12 cellular contexts compared by ENCODE assay signal in genomic region chr11:64747961-64748715, GRCh38. TPM values are rescaled to one million over a fixed set of nuclear protein-coding genes. Genes with fewer than 3 reads are reported as not detected.
DNase-seq lines count a peak whose midpoint lies in the region; ATAC-seq and TF ChIP-seq lines count a peak whose summit lies in the region.
"Had no signal": no experiment of that assay in that cellular context is flagged by ENCODE, and none has a peak within 500 bp of the region (broad histone marks: within the 10 kb centered on the region; RNA-seq: fewer than 3 reads in every experiment).

No MANE protein-coding gene starts in this region.

- H3K27ac ChIP-seq in RWPE2 (ENCODE audit: poor library complexity, severe bottlenecking) (peak overlapping the region; percentile 74), stomach (peak overlapping the region in 3 of 5 donors; percentile 46 to 93 (median 92))

- H3K27me3 ChIP-seq in RWPE2 (ENCODE audit: insufficient read depth, poor library complexity, severe bottlenecking) (peaks cover 20% of the 10 kb centered on the region), stomach (peaks cover 0 to 32% (median 28%) of the 10 kb centered on the region in 3 donors)

- TF ChIP-seq POLR2A in stomach (IDR thresholded peaks at IDR 0.05): no peak

- no peak overlapping the region for H3K4me3 ChIP-seq in RWPE2 (ENCODE audit: severe bottlenecking)
- no peak overlapping the region for H3K4me3 ChIP-seq in fibroblast of villous mesenchyme (ENCODE audit: low read depth, low read length)
- no peak overlapping the region for H3K4me3 ChIP-seq in stomach

- intact Hi-C loops in stomach (cut with DNase I; ENCODE audit: low total_unique reads): no loop called here

- H3K9me3 ChIP-seq in RWPE2 (ENCODE audit: severe bottlenecking) (no peaks in the 10 kb centered on the region), stomach (no peaks in the 10 kb centered on the region)
- H3K9me3 ChIP-seq: BE2C had no signal

- TF ChIP-seq EP300 in stomach (IDR thresholded peaks at IDR 0.05): no peak

- peak; percentile 21; the same call in 2 of the 3 replicates for ATAC-seq in RWPE2 (ENCODE audit: low read depth)
- ATAC-seq in HG03196 (IDR thresholded peaks at IDR 0.05; ENCODE audit: unreplicated experiment): no peak
- no peak for ATAC-seq in GM19023 (IDR thresholded peaks at IDR 0.05; ENCODE audit: unreplicated experiment)

- H3K36me3 ChIP-seq in RWPE2 (ENCODE audit: low read depth) (no peaks in the 10 kb centered on the region), stomach (peaks cover 0 to 26% (median 16%) of the 10 kb centered on the region in 4 donors)
- H3K36me3 ChIP-seq: BE2C had no signal

- no peak for TF ChIP-seq CTCF in RWPE2 (IDR thresholded peaks at IDR 0.05; ENCODE audit: poor library complexity, severe bottlenecking)
- TF ChIP-seq CTCF in fibroblast of villous mesenchyme (IDR thresholded peaks at IDR 0.05; ENCODE audit: insufficient read depth, low read depth, low read length): no peak
- TF ChIP-seq CTCF in stomach (IDR thresholded peaks at IDR 0.05): no peak

- H3K4me1 ChIP-seq in RWPE2 (ENCODE audit: insufficient read depth, poor library complexity, severe bottlenecking): peaks cover 4% of the 10 kb centered on the region
- H3K4me1 ChIP-seq in stomach: peaks cover 28 to 32% (median 30%) of the 10 kb centered on the region in 4 donors
- H3K4me1 ChIP-seq: BE2C had no signal

- DNase-seq in activated gamma-delta T cell treated with Interleukin-2 at 50 U/mL for 16 hours (peak; percentile 3), activated gamma-delta T cell (lab: John Stamatoyannopoulos, UW) (no peak), RWPE2 (ENCODE audit: low spot score) (no peak), fibroblast of villous mesenchyme (ENCODE audit: low read depth) (peak; percentile 85), stomach (no peak), NCI-H510A treated with DMSO at 0.1 percent for 48 hours (lab: John Stamatoyannopoulos, UW) (no peak)
- DNase-seq: BE2C; NCI-H1694; occipital lobe; stimulated activated CD4-positive, alpha-beta T cell treated with anti-CD3 and anti-CD28 coated beads, Interleukin-4, amount 100 ng/mL, for 1 hour had no signal

- WGBS in stomach, 5 donors: 85 to 89% (median 88%) methylated on average over 15 of the region's 15 CpGs

RNA-seq across cellular contexts. Expression of gene RASGRP2, which starts 4.2 kb away (rescaled TPM):
- total RNA-seq in fibroblast of villous mesenchyme (10.3 and 12.5 TPM in 2 replicates), stomach (10 to 100 TPM in 3 of 5 donors, 1 to 10 TPM in 2; 5.3 to 60.8 (median 13.4) TPM)
- polyA plus RNA-seq in stomach: 10 to 100 TPM in 1 of 3 donors, 1 to 10 TPM in 2; 7.2 to 20.6 (median 8.2) TPM

RNA-seq across cellular contexts. Expression of gene PYGM, which starts 11.6 kb away (rescaled TPM):
- 0.64 and 1.7 TPM in 2 replicates for total RNA-seq in fibroblast of villous mesenchyme
- total RNA-seq in stomach: 1 to 10 TPM in 2 of 5 donors, under 1 TPM in 2, not detected in 1; 0.58 to 2.0 (median 1.4) TPM
- polyA plus RNA-seq in stomach: 1 to 10 TPM in 2 of 3 donors, under 1 TPM in 1; 0.37 to 3.5 (median 3.1) TPM

RNA-seq across cellular contexts. Expression of gene NRXN2, which starts 25.1 kb away (rescaled TPM):
- total RNA-seq in fibroblast of villous mesenchyme: 2.6 and 5.2 TPM in 2 replicates
- total RNA-seq in stomach: 10 to 100 TPM in 1 of 5 donors, under 1 TPM in 1, not detected in 3; 0.14 to 16.9 TPM
- 1 to 10 TPM in 1 of 3 donors, under 1 TPM in 1, not detected in 1; 0.93 to 1.4 TPM for polyA plus RNA-seq in stomach

RNA-seq across cellular contexts. Expression of gene SF1, which starts 30.2 kb away (rescaled TPM):
- total RNA-seq in fibroblast of villous mesenchyme (95.3 and 95.9 TPM in 2 replicates), stomach (100 to 1,000 TPM; 235 to 341 (median 279) TPM)
- 10 to 100 TPM; 57.5 to 72.1 (median 63.4) TPM for polyA plus RNA-seq in stomach

RNA-seq across cellular contexts. Expression of gene MAP4K2, which starts 54.9 kb away (rescaled TPM):
- total RNA-seq in fibroblast of villous mesenchyme: 10.8 and 16.4 TPM in 2 replicates
- 10 to 100 TPM in 2 of 5 donors, 1 to 10 TPM in 3; 2.3 to 66.9 (median 9.0) TPM for total RNA-seq in stomach
- polyA plus RNA-seq in stomach: 10 to 100 TPM; 13.0 to 20.9 (median 13.8) TPM

Comparison
In these comparisons a context has a peak if more than half of its experiments do, and no peak if none do; other contexts are left out.
1. DNase-seq: peak in activated gamma-delta T cell treated with Interleukin-2 at 50 U/mL for 16 hours (single experiment) and fibroblast of villous mesenchyme (single experiment); none in activated gamma-delta T cell (single experiment), RWPE2 (single experiment), stomach (single experiment) and NCI-H510A treated with DMSO at 0.1 percent for 48 hours (single experiment).